ENCODE assay signal across 22 cellular contexts in the genomic region with DNA sequence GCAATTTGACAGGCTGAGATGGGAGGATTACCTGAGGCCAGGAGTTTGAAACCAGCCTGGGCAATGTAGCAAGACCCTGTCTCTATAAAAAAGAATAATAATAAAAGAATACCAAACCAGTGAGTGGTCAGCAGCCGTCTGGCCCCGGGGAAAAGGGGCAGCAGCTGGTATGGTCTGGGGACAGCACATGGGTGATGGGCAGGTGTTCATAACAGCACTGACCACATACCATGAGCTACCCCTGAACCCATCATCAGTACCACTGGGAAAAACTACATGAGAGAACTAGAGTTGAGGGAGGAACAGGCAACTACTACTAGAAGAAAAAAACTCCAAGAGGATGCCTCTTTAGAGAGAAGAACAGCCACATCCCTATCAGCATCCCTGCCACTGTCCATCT.
"Had no signal": no experiment of that assay in that cellular context is flagged by ENCODE, and none has a peak within 500 bp of the region (broad histone marks: within the 10 kb centered on the region; RNA-seq: fewer than 3 reads in every experiment).

No MANE protein-coding gene starts in this region.

- H3K9me3 ChIP-seq: left ventricle myocardium inferior, mucosa of descending colon, right atrium auricular region, stomach, testis had no signal

- DNase-seq: activated CD4-positive, alpha-beta memory T cell treated with anti-CD3 and anti-CD28 coated beads for 36 hours; activated CD4-positive, alpha-beta T cell treated with anti-CD3 and anti-CD28 coated beads for 36 hours; activated naive CD4-positive, alpha-beta T cell treated with Interleukin-2 at 50 U/mL for 16 hours; amniotic stem cell; caudate nucleus; foreskin fibroblast; glutamatergic neuron; hypothalamus; left ventricle myocardium inferior; mucosa of descending colon; nephron progenitor cell; occipital lobe; stimulated activated CD4-positive, alpha-beta T cell treated with anti-CD3 and anti-CD28 coated beads, Interleukin-4, amount 100 ng/mL, for 4 hours; stimulated activated CD8-positive, alpha-beta memory T cell treated with anti-CD3 and anti-CD28 coated beads, Interleukin-4, amount 100 ng/mL, for 48 hours; stomach; testis had no signal

- H3K4me3 ChIP-seq: coronary artery, left ventricle myocardium inferior, mucosa of descending colon, right atrium auricular region, skin epidermis, stomach, testis had no signal

- H3K27me3 ChIP-seq: right atrium auricular region, stomach, testis had no signal

- H3K9me3 Mint-ChIP-seq: activated CD4-positive, alpha-beta memory T cell treated with anti-CD3 and anti-CD28 coated beads for 36 hours; T-helper 1 cell treated with Interleukin-12 subunit alpha and Interleukin-12 subunit beta and Interleukin-4 antibody, amounts not matched to agents 30 μg/mL and 1 μg/mL, for 36 hours had no signal

- H3K27ac ChIP-seq: left ventricle myocardium inferior, skin epidermis, stomach had no signal

- H3K27ac Mint-ChIP-seq: nephron progenitor cell; T-helper 1 cell treated with Interleukin-12 subunit alpha and Interleukin-12 subunit beta and Interleukin-4 antibody, amounts not matched to agents 30 μg/mL and 1 μg/mL, for 36 hours had no signal

- H3K27me3 Mint-ChIP-seq: activated CD4-positive, alpha-beta memory T cell treated with anti-CD3 and anti-CD28 coated beads for 36 hours; activated CD4-positive, alpha-beta T cell treated with anti-CD3 and anti-CD28 coated beads for 36 hours; progenitor cell of endocrine pancreas had no signal

- ATAC-seq: activated CD4-positive, alpha-beta T cell treated with anti-CD3 and anti-CD28 coated beads for 36 hours; mucosa of descending colon; SK-N-SH treated with all-trans-retinoic acid at 6 μM for 48 hours had no signal

- H3K36me3 ChIP-seq: left ventricle myocardium inferior, right atrium auricular region, stomach had no signal

- H3K4me3 Mint-ChIP-seq: activated CD4-positive, alpha-beta memory T cell treated with anti-CD3 and anti-CD28 coated beads for 36 hours; activated CD4-positive, alpha-beta T cell treated with anti-CD3 and anti-CD28 coated beads for 36 hours; nephron progenitor cell; T-helper 1 cell treated with Interleukin-12 subunit alpha and Interleukin-12 subunit beta and Interleukin-4 antibody, amounts not matched to agents 30 μg/mL and 1 μg/mL, for 36 hours had no signal
